Comparison of ENCODE assay signal across 24 cellular contexts in genomic region chr2:177714704-177715103, GRCh38.
DNase-seq lines count a peak whose midpoint lies in the region; ATAC-seq, FAIRE-seq and TF ChIP-seq lines count a peak whose summit lies in the region.
"Had no signal": no experiment of that assay in that cellular context is flagged by ENCODE, and none has a peak within 500 bp of the region (broad histone marks: within the 10 kb centered on the region; RNA-seq: fewer than 3 reads in every experiment).

No MANE protein-coding gene starts in this region.

- H4K20me1 ChIP-seq in IMR-90 (ENCODE audit: insufficient read depth, low read length) (no peaks in the 10 kb centered on the region), K562 (replicated peaks; ENCODE audit: control insufficient read depth, insufficient read depth, low read length) (peaks cover 3% of the 10 kb centered on the region; the same call in 1 of the 2 replicates)
- H4K20me1 ChIP-seq: BLaER1 treated with 17β-estradiol and CSF1 and Interleukin-3, amounts not matched to agents 10 nM and 100 nM had no signal

- no peak overlapping the region for H2AFZ ChIP-seq in IMR-90 (replicated peaks; ENCODE audit: low read length, poor library complexity)
- H2AFZ ChIP-seq in K562 (ENCODE audit: low read depth, low read length): no peak overlapping the region
- H2AFZ ChIP-seq: GM23248 had no signal

- BruUV-seq in IMR-90 (replicated peaks; lab: Mats Ljungman, UMichigan) (no TSS peak), K562 (replicated peaks; lab: Mats Ljungman, UMichigan) (no TSS peak)

- H3K9ac ChIP-seq in IMR-90 (ENCODE audit: low read depth, low read length): no peak overlapping the region
- peak overlapping the region in 1 of 2 experiments; percentile 39; a peak in 1 of 4 replicates for H3K9ac ChIP-seq in K562 (ENCODE audit: insufficient read depth in 1 of 2, low read depth in 2 of 2, low read length in 2 of 2)
- H3K9ac ChIP-seq: BLaER1 treated with 17β-estradiol and CSF1 and Interleukin-3, amounts not matched to agents 10 nM and 100 nM; GM23248 had no signal

- H2AK5ac ChIP-seq in IMR-90 (ENCODE audit: low read depth, low read length): no peak overlapping the region

- H3K4ac ChIP-seq in IMR-90 (ENCODE audit: low read depth, low read length): no peak overlapping the region

- H2AK9ac ChIP-seq in IMR-90 (replicated peaks; ENCODE audit: low read depth, low read length, poor library complexity): peak overlapping the region; percentile 20

- CTCF ChIA-PET in IMR-90 (lab: Yijun Ruan, JAX) (no interaction called here), K562 (lab: Yijun Ruan, JAX; ENCODE audit: low intra/inter-chr PET ratio) (no interaction called here)

- POLR2A ChIA-PET in IMR-90 (lab: Charles Lee; ENCODE audit: unreplicated experiment) (no interaction called here), K562 (lab: Yijun Ruan, JAX) (interaction anchor here (0.7 kb wide), 1 partner anchor 36 kb away, joined by 4 read pairs; no protein-coding TSS in a partner anchor)

- TF ChIP-seq POLR2A in IMR-90 (IDR thresholded peaks at IDR 0.05; ENCODE audit: low read depth, low read length): no peak
- TF ChIP-seq POLR2A in K562 (conservative IDR thresholded peaks at IDR 0.05): no peak
- TF ChIP-seq POLR2A in uterus (IDR thresholded peaks at IDR 0.05): no peak

- no peak overlapping the region for H3K23ac ChIP-seq in IMR-90 (ENCODE audit: low read depth, low read length)

- no peak for TF ChIP-seq EP300 in K562 (IDR thresholded peaks at IDR 0.05; ENCODE audit: low read length)

- TF ChIP-seq CTCF in IMR-90 (conservative IDR thresholded peaks at IDR 0.05; ENCODE audit: low read depth, low read length) (no peak), K562 (IDR thresholded peaks at IDR 0.05 in 2 of 3, conservative IDR thresholded peaks at IDR 0.05 in 1 of 3; ENCODE audit: insufficient read depth in 2 of 3, low read depth in 1 of 3, low read length in 3 of 3) (no peak), uterus (IDR thresholded peaks at IDR 0.05) (no peak)

- no peaks in the 10 kb centered on the region for H3K36me3 ChIP-seq in IMR-90 (ENCODE audit: control insufficient read depth, insufficient read depth, low read length)
- H3K36me3 ChIP-seq in K562 (ENCODE audit: control insufficient read depth, insufficient read depth, low read length): no peaks in the 10 kb centered on the region
- no peaks in the 10 kb centered on the region for H3K36me3 ChIP-seq in uterus
- H3K36me3 ChIP-seq: BLaER1 treated with 17β-estradiol and CSF1 and Interleukin-3, amounts not matched to agents 10 nM and 100 nM; MG63 had no signal

- H3K4me1 ChIP-seq in IMR-90 (ENCODE audit: control insufficient read depth, insufficient read depth, low read length): no peaks in the 10 kb centered on the region
- H3K4me1 ChIP-seq in K562 (replicated peaks in 1 of 2; ENCODE audit: control insufficient read depth in 2 of 2, insufficient read depth in 2 of 2, low read length in 2 of 2): peaks cover 0 to 13% of the 10 kb centered on the region in 2 experiments; a peak in 3 of 5 replicates
- no peaks in the 10 kb centered on the region for H3K4me1 ChIP-seq in uterus
- H3K4me1 ChIP-seq: Caco-2 had no signal

- no peak overlapping the region for H3K4me2 ChIP-seq in IMR-90 (ENCODE audit: low read depth, low read length)
- H3K4me2 ChIP-seq in K562 (ENCODE audit: insufficient read depth, low read length): no peak overlapping the region
- H3K4me2 ChIP-seq: BLaER1 treated with 17β-estradiol and CSF1 and Interleukin-3, amounts not matched to agents 10 nM and 100 nM had no signal

- dilution Hi-C loops in IMR-90 (cut with HindIII; ENCODE audit: low sequenced_read_pairs, unreplicated experiment): no loop called here

- H3K18ac ChIP-seq in IMR-90 (ENCODE audit: low read depth, low read length): no peak overlapping the region

- no peak for FAIRE-seq in K562 (lab: Jason Lieb, UNC)
- FAIRE-seq: HTR-8/SVneo had no signal

- TF ChIP-seq RAD21 in IMR-90 (IDR thresholded peaks at IDR 0.05; ENCODE audit: low read length) (no peak), K562 (CRISPR knock-in tag; conservative IDR thresholded peaks at IDR 0.05 in 1 of 2, IDR thresholded peaks at IDR 0.05 in 1 of 2) (no peak)

- H3K79me2 ChIP-seq in K562 (ENCODE audit: control insufficient read depth, insufficient read depth, low read length): no peaks in the 10 kb centered on the region

- no peak overlapping the region for H3K4me3 ChIP-seq in IMR-90 (ENCODE audit: insufficient read depth, low read depth, low read length)
- H3K4me3 ChIP-seq in K562: no peak overlapping the region
- H3K4me3 ChIP-seq in uterus: no peak overlapping the region
- H3K4me3 ChIP-seq: BLaER1 treated with 17β-estradiol and CSF1 and Interleukin-3, amounts not matched to agents 10 nM and 100 nM; GM23248; MG63 had no signal

- H3K9me3 ChIP-seq in IMR-90 (ENCODE audit: control insufficient read depth, insufficient read depth, low read length): no peaks in the 10 kb centered on the region
- H3K9me3 ChIP-seq in K562 (replicated peaks; ENCODE audit: control insufficient read depth, insufficient read depth, low read depth, low read length): no peaks in the 10 kb centered on the region
- H3K9me3 ChIP-seq in uterus: no peaks in the 10 kb centered on the region
- H3K9me3 ChIP-seq: BLaER1 treated with 17β-estradiol and CSF1 and Interleukin-3, amounts not matched to agents 10 nM and 100 nM; Caco-2; MG63 had no signal

- ATAC-seq in IMR-90 (ENCODE audit: low read depth): no peak
- ATAC-seq in K562: no peak; the same call in 2 of the 3 replicates
- ATAC-seq in left lobe of liver: peak; percentile 54
- no peak for ATAC-seq in GM21447 (IDR thresholded peaks at IDR 0.05; ENCODE audit: unreplicated experiment)
- ATAC-seq: Right ventricle myocardium inferior had no signal

- H4K91ac ChIP-seq in IMR-90 (ENCODE audit: insufficient read depth, low read depth, low read length): no peak overlapping the region

- H3K27me3 ChIP-seq in IMR-90 (ENCODE audit: control insufficient read depth, insufficient read depth, low read length) (no peaks in the 10 kb centered on the region; the same call in 1 of the 2 replicates), K562 (ENCODE audit: control insufficient read depth in 2 of 2, insufficient read depth in 2 of 2, low read length in 2 of 2) (0 out of 5 replicates have a peak, but pooled peaks cover 2 to 6% of the 10 kb centered on the region in 2 experiments), uterus (no peaks in the 10 kb centered on the region)
- H3K27me3 ChIP-seq: BLaER1 treated with 17β-estradiol and CSF1 and Interleukin-3, amounts not matched to agents 10 nM and 100 nM; MG63 had no signal

- intact Hi-C loops in IMR-90 (cut with micrococcal nuclease): loop anchor here (1.0 kb wide), 1 partner anchor 48 kb away; no protein-coding TSS in a partner anchor
- intact Hi-C loops in K562 (cut with micrococcal nuclease): no loop called here
- intact Hi-C loops in uterus (cut with DNase I; ENCODE audit: low total_unique reads): no loop called here

- no peak overlapping the region for H3K27ac ChIP-seq in IMR-90 (ENCODE audit: insufficient read depth, low read length)
- H3K27ac ChIP-seq in K562 (ENCODE audit: extremely low read depth, low read depth, low read length): no peak overlapping the region
- peak overlapping the region; percentile 44 for H3K27ac ChIP-seq in substantia nigra (ENCODE audit: low read depth, low read length, poor library complexity, severe bottlenecking)
- H3K27ac ChIP-seq in uterus: peak overlapping the region in 1 of 2 donors; percentile 43
- H3K27ac ChIP-seq: BLaER1 treated with 17β-estradiol and CSF1 and Interleukin-3, amounts not matched to agents 10 nM and 100 nM; GM23248 had no signal

- 0% methylated on average over 1 of the region's 3 CpGs; no CpG with 5 or more reads in 1 of the 2 experiments for WGBS in IMR-90 (ENCODE audit: extremely low coverage in 2 of 2, insufficient read length in 1 of 2), 2 experiments
- WGBS in K562 (ENCODE audit: insufficient coverage, low coverage, missing lambda C conversion rate): 12% methylated on average over 3 of the region's 3 CpGs

- no peak overlapping the region for H3K14ac ChIP-seq in IMR-90 (replicated peaks; ENCODE audit: low read depth, low read length)

- DNase-seq in IMR-90: no peak
- no peak for DNase-seq in K562 (ENCODE audit: extremely low read depth in 1 of 4, low spot score in 3 of 4)
- DNase-seq in left lobe of liver (ENCODE audit: low spot score): no peak
- peak in 2 of 49 donors; percentile 4 to 16 for DNase-seq in substantia nigra (lab: John Stamatoyannopoulos, UW)
- DNase-seq in uterus: no peak
- no peak for DNase-seq in globus pallidus (ENCODE audit: low spot score)
- DNase-seq: Caco-2; CD4-positive, alpha-beta memory T cell; DMS 273 treated with DMSO at 0.1 percent for 48 hours; DMS79 treated with DMSO at 0.1 percent for 48 hours; GM23248; HCEC 1CT; Kasumi-1; MG63; NCI-H1436; NCI-H187 treated with DMSO at 0.1 percent for 48 hours; NCI-H2107; NCI-H446 treated with DMSO at 0.1 percent for 48 hours; NCI-H526 treated with DMSO at 0.1 percent for 48 hours; OCI-M1 had no signal

- H2BK120ac ChIP-seq in IMR-90 (ENCODE audit: low read depth, low read length): no peak overlapping the region

- H3K79me1 ChIP-seq in IMR-90 (ENCODE audit: low read depth in 1 of 2, low read length in 2 of 2): no peaks in the 10 kb centered on the region

- no peak overlapping the region for H3K56ac ChIP-seq in IMR-90 (ENCODE audit: extremely low read depth, insufficient read depth, low read length)

- no peak overlapping the region for H2BK15ac ChIP-seq in IMR-90 (ENCODE audit: low read depth, low read length)

- no peak overlapping the region for H4K5ac ChIP-seq in IMR-90 (ENCODE audit: low read depth, low read length)

- H2BK20ac ChIP-seq in IMR-90 (ENCODE audit: low read depth, low read length): no peak overlapping the region

- H3K9me1 ChIP-seq in IMR-90 (ENCODE audit: insufficient read depth, low read length): no peaks in the 10 kb centered on the region
- no peaks in the 10 kb centered on the region for H3K9me1 ChIP-seq in K562 (ENCODE audit: control insufficient read depth, insufficient read depth, low read length)

- in situ Hi-C loops in IMR-90 (cut with MboI; ENCODE audit: low sequenced_read_pairs) (no loop called here), K562 (cut with MboI) (no loop called here)

- H4K8ac ChIP-seq in IMR-90 (ENCODE audit: low read depth in 2 of 2, low read length in 2 of 2): no peak overlapping the region

- no peak overlapping the region for H2BK5ac ChIP-seq in IMR-90 (ENCODE audit: low read depth, low read length, poor library complexity, severe bottlenecking)

TF ChIP-seq in IMR-90, 13 proteins besides CTCF, POLR2A, EP300 and RAD21 (continues in another document):
- TF ChIP-seq CEBPB (IDR thresholded peaks at IDR 0.05; ENCODE audit: low read depth, low read length) (no peak), NFE2L2 (IDR thresholded peaks at IDR 0.05; ENCODE audit: low read depth, low read length) (no peak)

TF ChIP-seq in K562, 482 proteins besides CTCF, POLR2A, EP300 and RAD21:
- TF ChIP-seq SRSF3 (IDR thresholded peaks at IDR 0.05; ENCODE audit: insufficient read depth, low read length) (no peak), ZNF316 (IDR thresholded peaks at IDR 0.05) (peak; percentile 19; the same call in 1 of the 2 replicates)
